In the genomic region with DNA sequence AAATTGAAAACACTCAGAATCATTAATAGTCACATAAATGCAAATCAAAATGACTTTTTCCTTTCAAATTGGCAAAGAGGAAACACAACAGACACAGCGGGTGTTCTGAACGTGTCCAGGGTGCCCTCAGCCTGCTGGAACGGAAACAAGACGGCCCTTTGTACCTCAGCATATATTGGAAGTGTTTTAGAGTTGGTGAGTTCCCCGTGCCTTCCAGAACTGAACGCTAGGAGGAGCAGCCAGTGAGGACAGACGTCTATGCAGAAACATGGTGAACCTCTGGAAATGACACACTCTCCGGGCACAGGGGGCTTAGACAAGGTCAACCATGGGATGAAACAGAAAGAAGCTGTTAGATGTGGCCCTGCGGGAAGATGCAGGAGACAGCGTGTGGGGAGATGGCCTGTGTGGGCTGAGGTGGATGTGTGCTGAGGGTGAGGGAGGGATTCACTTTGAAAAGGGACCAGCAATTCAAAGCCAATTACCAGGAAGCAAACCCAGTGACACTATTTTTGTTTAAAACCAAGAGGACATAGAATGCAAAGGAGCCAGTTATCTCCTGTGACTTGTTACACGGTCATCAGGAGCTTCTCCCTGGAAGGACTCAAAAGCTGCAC, we compare ENCODE assay signal across 8 cellular contexts. TPM values are rescaled to one million over a fixed set of nuclear protein-coding genes. Genes with fewer than 3 reads are reported as not detected.
A peak's percentile ranks its signal among the peaks of the same experiment; 100 is the strongest.
DNase-seq lines count a peak whose midpoint lies in the region; ATAC-seq, FAIRE-seq and TF ChIP-seq lines count a peak whose summit lies in the region.

No MANE protein-coding gene starts in this region.

- no peak for ATAC-seq in HG03439 (IDR thresholded peaks at IDR 0.05; ENCODE audit: unreplicated experiment)

- H3K4me2 ChIP-seq in smooth muscle cell, result no peak overlapping the region

- H3K9me3 ChIP-seq in left ventricle myocardium inferior (replicated peaks) (peaks cover 6% of the 10 kb centered on the region), smooth muscle cell (replicated peaks; ENCODE audit: low read depth) (no peaks in the 10 kb centered on the region)

- no peak for FAIRE-seq in HTR-8/SVneo (lab: Jason Lieb, UNC)

- H3K27me3 ChIP-seq in left ventricle myocardium inferior (ENCODE audit: low read depth) (peaks cover 48% of the 10 kb centered on the region), smooth muscle cell (ENCODE audit: low read depth) (peaks cover 9% of the 10 kb centered on the region)

- H3K9ac ChIP-seq in smooth muscle cell (ENCODE audit: low read depth), result no peak overlapping the region

- 44% methylated on average over 11 of the region's 11 CpGs for WGBS in smooth muscle cell (ENCODE audit: low lambda C conversion rate)

- H2AFZ ChIP-seq in smooth muscle cell (ENCODE audit: low read depth), result no peak overlapping the region

- no peaks in the 10 kb centered on the region for H4K20me1 ChIP-seq in smooth muscle cell (ENCODE audit: low read depth)

- peak; percentile 70 for TF ChIP-seq CTCF in left ventricle myocardium inferior (IDR thresholded peaks at IDR 0.05; ENCODE audit: borderline replicate concordance)
- peak; percentile 55 for TF ChIP-seq CTCF in smooth muscle cell (IDR thresholded peaks at IDR 0.05; ENCODE audit: borderline replicate concordance, insufficient read depth, poor library complexity, severe bottlenecking)

- H3K36me3 ChIP-seq in left ventricle myocardium inferior (no peaks in the 10 kb centered on the region), smooth muscle cell (ENCODE audit: low read depth) (no peaks in the 10 kb centered on the region)

- DNase-seq in DMS153 (lab: John Stamatoyannopoulos, UW) (peak; percentile 33), HTR-8/SVneo (ENCODE audit: insufficient read length, low spot score) (peak; percentile 59), SKM-1 treated with dmso at 0.1 percent for 144 hours (lab: John Stamatoyannopoulos, UW; ENCODE audit: unreplicated experiment) (peak; percentile 96), amygdala (lab: John Stamatoyannopoulos, UW) (peak in 29 of 56 donors; percentile 7 to 71 (median 34)), left ventricle myocardium inferior (no peak), smooth muscle cell (lab: John Stamatoyannopoulos, UW; ENCODE audit: unreplicated experiment) (no peak), NCI-H1417 treated with DMSO at 0.1 percent for 48 hours (lab: John Stamatoyannopoulos, UW) (no peak)

- no peaks in the 10 kb centered on the region for H3K4me1 ChIP-seq in left ventricle myocardium inferior
- no peaks in the 10 kb centered on the region for H3K4me1 ChIP-seq in smooth muscle cell (ENCODE audit: low read depth)

- H3K4me3 ChIP-seq in left ventricle myocardium inferior, result no peak overlapping the region
- no peak overlapping the region for H3K4me3 ChIP-seq in smooth muscle cell

- no peaks in the 10 kb centered on the region for H3K79me2 ChIP-seq in smooth muscle cell (ENCODE audit: low read depth)

- intact Hi-C loops in left ventricle myocardium inferior (cut with micrococcal nuclease), result no loop called here

- H3K27ac ChIP-seq in left ventricle myocardium inferior (replicated peaks) (no peak overlapping the region), smooth muscle cell (ENCODE audit: low read depth) (no peak overlapping the region)

- H3F3A ChIP-seq in smooth muscle cell (ENCODE audit: low read depth), result no peaks in the 10 kb centered on the region

RNA-seq across cellular contexts. Expression of a gene that starts 40.4 kb away (rescaled TPM):
- total RNA-seq in left ventricle myocardium inferior (not detected), smooth muscle cell (0.67 and 1.3 TPM in 2 replicates)
- 1.8 and 4.6 TPM in 2 replicates for polyA plus RNA-seq in smooth muscle cell

Comparison
In these comparisons a context has a peak if more than half of its experiments do, and no peak if none do; other contexts are left out.
1. DNase-seq: peak in DMS153 (single experiment), HTR-8/SVneo (single experiment), SKM-1 treated with dmso at 0.1 percent for 144 hours (single experiment) and amygdala (29 of 56); none in left ventricle myocardium inferior (single experiment), smooth muscle cell (single experiment) and NCI-H1417 treated with DMSO at 0.1 percent for 48 hours (single experiment).